Comparison of ENCODE assay signal across 16 cellular contexts in the genomic region with DNA sequence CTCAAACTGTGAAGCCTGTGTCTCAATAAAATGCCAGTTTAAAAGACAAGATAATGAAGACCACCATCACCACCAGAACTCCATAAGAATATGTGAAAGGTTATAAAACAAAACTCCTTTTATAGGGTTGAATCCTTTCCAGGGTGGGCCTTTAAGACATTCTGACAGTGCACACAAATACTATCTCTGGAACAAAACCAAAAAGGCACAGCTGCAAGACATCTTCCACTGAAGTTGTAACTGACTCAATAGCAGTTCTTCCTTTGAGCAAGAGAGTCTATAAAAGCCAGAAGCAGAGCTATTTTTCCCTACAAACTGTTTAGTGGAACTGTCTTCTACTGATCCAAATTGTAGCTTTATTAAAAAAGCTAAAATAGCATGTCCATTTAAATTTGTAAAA.
DNase-seq lines count a peak whose midpoint lies in the region; TF ChIP-seq lines count a peak whose summit lies in the region.
"Had no signal": no experiment of that assay in that cellular context is flagged by ENCODE, and none has a peak within 500 bp of the region (broad histone marks: within the 10 kb centered on the region; RNA-seq: fewer than 3 reads in every experiment).

No MANE protein-coding gene starts in this region.

- H3K4me1 Mint-ChIP-seq in endothelial cell (ENCODE audit: unreplicated experiment) = peaks cover 52% of the 10 kb centered on the region

- no peaks in the 10 kb centered on the region for H3K27me3 ChIP-seq in A673 (replicated peaks; ENCODE audit: insufficient read depth, low read depth, low read length, poor library complexity)
- H3K27me3 ChIP-seq: cardiac muscle cell had no signal

- peaks cover 10% of the 10 kb centered on the region for H3K27me3 Mint-ChIP-seq in endothelial cell (ENCODE audit: unreplicated experiment)
- H3K27me3 Mint-ChIP-seq: activated naive CD4-positive, alpha-beta T cell treated with anti-CD3 and anti-CD28 coated beads, Interleukin-2, amount 50 U/mL, for 24 hours had no signal

- H3K36me3 ChIP-seq in A673 (ENCODE audit: insufficient read depth, low read length, poor library complexity, severe bottlenecking) = no peaks in the 10 kb centered on the region
- H3K36me3 ChIP-seq: cardiac muscle cell had no signal

- POLR2A ChIA-PET in A673 (lab: Charles Lee; ENCODE audit: low non-redundant PET) = no interaction called here

- no peaks in the 10 kb centered on the region for H3K9me3 ChIP-seq in A673 (ENCODE audit: low read depth, low read length, poor library complexity, severe bottlenecking)

- intact Hi-C loops in A673 (cut with micrococcal nuclease; ENCODE audit: unreplicated experiment) = no loop called here

- H3K4me3 ChIP-seq in A673 (ENCODE audit: low read depth, low read length, poor library complexity, severe bottlenecking) (no peak overlapping the region), HFF-Myc (replicated peaks; ENCODE audit: low read depth, low read length) (no peak overlapping the region)
- H3K4me3 ChIP-seq: cardiac muscle cell had no signal

- no peak overlapping the region for H3K4me3 Mint-ChIP-seq in endothelial cell (ENCODE audit: unreplicated experiment)
- H3K4me3 Mint-ChIP-seq: activated naive CD4-positive, alpha-beta T cell treated with anti-CD3 and anti-CD28 coated beads, Interleukin-2, amount 50 U/mL, for 24 hours; endodermal cell had no signal

- TF ChIP-seq CTCF in A673 (conservative IDR thresholded peaks at IDR 0.05; ENCODE audit: low read depth, low read length) (no peak), HFF-Myc (IDR thresholded peaks at IDR 0.05; ENCODE audit: low read depth, low read length, missing control alignments) (no peak), endothelial cell (IDR thresholded peaks at IDR 0.05; ENCODE audit: unreplicated experiment) (no peak)

- H3K27ac Mint-ChIP-seq in endothelial cell (ENCODE audit: unreplicated experiment) = peak overlapping the region; percentile 83
- H3K27ac Mint-ChIP-seq: activated naive CD4-positive, alpha-beta T cell treated with anti-CD3 and anti-CD28 coated beads, Interleukin-2, amount 50 U/mL, for 24 hours; endodermal cell; progenitor cell of endocrine pancreas had no signal

- DNase-seq in A673 (ENCODE audit: low spot score) (peak; percentile 79), HFF-Myc (ENCODE audit: extremely low read depth, low read depth) (peak; percentile 58), endothelial cell (ENCODE audit: low spot score) (no peak), kidney glomerular epithelial cell (lab: John Stamatoyannopoulos, UW) (peak; percentile 4), Ammon's horn (ENCODE audit: low spot score) (no peak), NCI-H1105 treated with DMSO at 0.1 percent for 48 hours (lab: John Stamatoyannopoulos, UW) (no peak), UCSD-AML1 (lab: John Stamatoyannopoulos, UW; ENCODE audit: unreplicated experiment) (no peak), NCI-H526 (lab: John Stamatoyannopoulos, UW) (no peak)
- DNase-seq: activated CD4-positive, alpha-beta T cell treated with anti-CD3 and anti-CD28 coated beads for 4 hours; endodermal cell; GOT3; head of caudate nucleus; T-helper 2 cell had no signal

- no TSS peak for BruUV-seq in A673 (replicated peaks; lab: Mats Ljungman, UMichigan)

- no peaks in the 10 kb centered on the region for H3K9me3 Mint-ChIP-seq in endothelial cell (ENCODE audit: unreplicated experiment)
- H3K9me3 Mint-ChIP-seq: activated naive CD4-positive, alpha-beta T cell treated with anti-CD3 and anti-CD28 coated beads, Interleukin-2, amount 50 U/mL, for 24 hours had no signal

- H3K27ac ChIP-seq in A673 (ENCODE audit: low read depth, low read length, poor library complexity, severe bottlenecking) = peak overlapping the region; percentile 38
- H3K27ac ChIP-seq: cardiac muscle cell had no signal

- H3K36me3 Mint-ChIP-seq in endothelial cell (ENCODE audit: low read depth, unreplicated experiment) = peaks cover 9% of the 10 kb centered on the region
- H3K36me3 Mint-ChIP-seq: activated naive CD4-positive, alpha-beta T cell treated with anti-CD3 and anti-CD28 coated beads, Interleukin-2, amount 50 U/mL, for 24 hours had no signal

- H3K4me1 ChIP-seq in A673 (ENCODE audit: insufficient read depth, low read length, poor library complexity, severe bottlenecking) = peaks cover 48% of the 10 kb centered on the region

- CTCF ChIA-PET in A673 (lab: Charles Lee) = no interaction called here

Comparison
In these comparisons a context has a peak if more than half of its experiments do, and no peak if none do; other contexts are left out.
1. DNase-seq: peak in A673 (single experiment), HFF-Myc (single experiment) and kidney glomerular epithelial cell (single experiment); none in endothelial cell (single experiment), Ammon's horn (single experiment), NCI-H1105 treated with DMSO at 0.1 percent for 48 hours (single experiment), UCSD-AML1 (single experiment) and NCI-H526 (0 of 2).